9 cellular contexts compared by ENCODE assay signal in the genomic region with DNA sequence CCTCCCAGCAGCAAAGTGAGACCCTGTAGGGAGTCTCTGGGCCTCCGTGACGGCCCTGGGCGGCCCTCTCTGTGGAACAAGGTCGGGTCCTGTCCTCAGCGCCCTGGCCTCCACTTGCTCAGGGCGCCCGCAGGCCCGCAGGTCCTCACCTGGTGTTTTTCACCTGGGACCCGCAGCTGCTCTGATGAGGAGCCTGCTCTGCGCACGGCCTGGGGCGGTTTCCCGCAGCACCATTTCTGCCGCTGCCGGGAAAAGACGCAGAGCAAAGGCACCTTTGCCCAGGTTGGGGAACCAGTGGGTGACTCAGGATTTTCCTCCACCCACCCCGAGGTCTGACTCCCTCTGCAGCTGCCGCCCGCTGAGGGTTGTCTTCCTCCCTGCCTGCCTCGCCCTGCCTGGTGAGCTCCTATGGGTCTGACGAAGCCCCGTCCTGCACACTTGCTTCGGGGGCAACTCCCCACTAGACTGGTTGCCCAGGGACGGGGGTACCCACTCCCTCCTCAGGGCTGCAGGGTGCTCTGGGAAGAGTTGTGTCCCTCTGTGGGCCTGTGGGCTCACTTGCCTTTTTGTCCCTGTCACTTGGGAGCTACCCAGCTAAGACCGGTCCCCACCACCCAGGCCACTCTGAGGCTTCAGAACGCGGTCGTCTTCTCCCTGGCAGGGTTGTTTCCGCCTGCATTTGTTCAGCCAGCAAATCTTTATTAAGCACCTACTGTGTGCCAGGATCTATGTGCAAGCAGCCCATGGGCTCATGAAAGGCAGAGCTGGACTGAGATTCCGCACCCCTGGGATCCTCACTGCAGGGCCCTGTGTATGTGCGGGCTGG.
DNase-seq lines count a peak whose midpoint lies in the region; ATAC-seq, FAIRE-seq and TF ChIP-seq lines count a peak whose summit lies in the region.
"Had no signal": no experiment of that assay in that cellular context is flagged by ENCODE, and none has a peak within 500 bp of the region (broad histone marks: within the 10 kb centered on the region; RNA-seq: fewer than 3 reads in every experiment).

No MANE protein-coding gene starts in this region.

- no peaks in the 10 kb centered on the region for H3K36me3 ChIP-seq in iPS-20b (ENCODE audit: insufficient read depth, low read depth, low read length)
- no peaks in the 10 kb centered on the region for H3K36me3 ChIP-seq in suprapubic skin
- H3K36me3 ChIP-seq: prostate gland had no signal

- peaks cover 11% of the 10 kb centered on the region for H3K4me1 ChIP-seq in iPS-20b (ENCODE audit: insufficient read depth, low read length)
- H3K4me1 ChIP-seq in suprapubic skin = peaks cover 19% of the 10 kb centered on the region
- H3K4me1 ChIP-seq: prostate gland had no signal

- no peak for TF ChIP-seq EP300 in suprapubic skin (IDR thresholded peaks at IDR 0.05)

- H3K9me3 ChIP-seq in iPS-20b (ENCODE audit: insufficient read depth, low read depth, low read length) (no peaks in the 10 kb centered on the region), suprapubic skin (no peaks in the 10 kb centered on the region)
- H3K9me3 ChIP-seq: prostate gland had no signal

- no peak for ATAC-seq in GM19395 (IDR thresholded peaks at IDR 0.05; ENCODE audit: unreplicated experiment)

- H3K4me3 ChIP-seq in HL-60 (replicated peaks; ENCODE audit: insufficient read depth, low read length) (0 out of 2 replicates have a peak overlapping the region, but pooled peaks have one; percentile 1), iPS-20b (ENCODE audit: low read length) (no peak overlapping the region), suprapubic skin (no peak overlapping the region)
- H3K4me3 ChIP-seq: prostate gland had no signal

- WGBS in suprapubic skin = 88% methylated on average over 9 of the region's 31 CpGs

- no peak for TF ChIP-seq POLR2A in suprapubic skin (IDR thresholded peaks at IDR 0.05)

- FAIRE-seq in D721Med (lab: Jason Lieb, UNC) = no peak

- no peak for TF ChIP-seq CTCF in HL-60 (IDR thresholded peaks at IDR 0.05; ENCODE audit: insufficient read depth, low read length)
- TF ChIP-seq CTCF in suprapubic skin (IDR thresholded peaks at IDR 0.05) = no peak
- TF ChIP-seq CTCF in D721Med (IDR thresholded peaks at IDR 0.05; ENCODE audit: insufficient read depth, missing control alignments) = no peak

- H3K27ac ChIP-seq in HL-60 (replicated peaks) (no peak overlapping the region), iPS-20b (ENCODE audit: low read length) (no peak overlapping the region), suprapubic skin (no peak overlapping the region)
- H3K27ac ChIP-seq: prostate gland had no signal

- DNase-seq in HL-60 (ENCODE audit: low read depth in 1 of 2, low spot score in 1 of 2) (peak; percentile 27 to 70), SW480 (ENCODE audit: low spot score) (peak; percentile 74), suprapubic skin (ENCODE audit: low spot score in 2 of 2) (peak; percentile 54 to 70), D341Med (ENCODE audit: low spot score) (no peak), D721Med (ENCODE audit: insufficient read length, low spot score) (no peak)
- DNase-seq: NCI-H69 had no signal

- H3K27me3 ChIP-seq in HL-60 (ENCODE audit: insufficient read depth, poor library complexity, severe bottlenecking) (no peaks in the 10 kb centered on the region), iPS-20b (ENCODE audit: insufficient read depth, low read length) (peaks cover 66% of the 10 kb centered on the region), suprapubic skin (peaks cover 2% of the 10 kb centered on the region)

- H3K9ac ChIP-seq in iPS-20b (ENCODE audit: low read depth, low read length) = peak overlapping the region; percentile 41; the same call in 1 of the 2 replicates

Comparison
In these comparisons a context has a peak if more than half of its experiments do, and no peak if none do; other contexts are left out.
1. DNase-seq: peak in HL-60 (2 of 2), SW480 (single experiment) and suprapubic skin (2 of 2); none in D341Med (single experiment) and D721Med (single experiment).